ENCODE assay signal across 18 cellular contexts in genomic region chr6:158840465-158840864, GRCh38. TPM values are rescaled to one million over a fixed set of nuclear protein-coding genes. Genes with fewer than 3 reads are reported as not detected.
A peak's percentile ranks its signal among the peaks of the same experiment; 100 is the strongest.
DNase-seq lines count a peak whose midpoint lies in the region; ATAC-seq, FAIRE-seq and TF ChIP-seq lines count a peak whose summit lies in the region.
"Had no signal": no experiment of that assay in that cellular context is flagged by ENCODE, and none has a peak within 500 bp of the region (broad histone marks: within the 10 kb centered on the region; RNA-seq: fewer than 3 reads in every experiment).

No MANE protein-coding gene starts in this region.

- H3K56ac ChIP-seq in H1 (replicated peaks; ENCODE audit: insufficient read length, low read depth, low read length), result no peak overlapping the region

- H4K5ac ChIP-seq in H1 (ENCODE audit: insufficient read length, low read depth, low read length), result no peak overlapping the region

- TF ChIP-seq RAD21 in H1 (IDR thresholded peaks at IDR 0.05 in 1 of 2, conservative IDR thresholded peaks at IDR 0.05 in 1 of 2; ENCODE audit: low read depth in 2 of 2, low read length in 2 of 2), result no peak

- peaks cover 15% of the 10 kb centered on the region for H3K27me3 Mint-ChIP-seq in GM23338 (ENCODE audit: insufficient read depth, low read depth, poor library complexity)
- H3K27me3 Mint-ChIP-seq: CD4-positive, alpha-beta T cell had no signal

- H2AFZ ChIP-seq in GM23338 (peak overlapping the region; percentile 56; the same call in 1 of the 2 replicates), H1 (ENCODE audit: low read length) (no peak overlapping the region), hepatocyte (no peak overlapping the region)

- H2BK15ac ChIP-seq in H1 (ENCODE audit: low read length), result no peak overlapping the region

- no peak for TF ChIP-seq EP300 in H1 (IDR thresholded peaks at IDR 0.05; ENCODE audit: borderline replicate concordance in 1 of 2, low read depth in 2 of 2, low read length in 2 of 2)

- 0 out of 2 replicates have a peak, but pooled peaks cover 1% of the 10 kb centered on the region for H3K23me2 ChIP-seq in H1 (ENCODE audit: low read depth, low read length)

- no peak overlapping the region for H3K23ac ChIP-seq in H1 (ENCODE audit: insufficient read length)

- H3K36me3 Mint-ChIP-seq in GM23338 (ENCODE audit: low read depth), result 0 out of 3 replicates have a peak, but pooled peaks cover 3% of the 10 kb centered on the region

- peak overlapping the region; percentile 65 for H4K91ac ChIP-seq in H1 (replicated peaks; ENCODE audit: insufficient read length, low read length)

- H3K4me3 ChIP-seq in GM23338 (no peak overlapping the region), H1 (ENCODE audit: extremely low read depth in 1 of 4, insufficient read depth in 2 of 4, low read depth in 3 of 4, low read length in 4 of 4) (no peak overlapping the region), hepatocyte (no peak overlapping the region)

- H3K27ac Mint-ChIP-seq in GM23338, result no peak overlapping the region
- H3K27ac Mint-ChIP-seq: CD4-positive, alpha-beta T cell; HFFc6 had no signal

- H3K79me1 ChIP-seq in H1 (ENCODE audit: low read depth, low read length), result no peaks in the 10 kb centered on the region

- DNase-seq in GM23338 (ENCODE audit: low spot score), result no peak
- no peak for DNase-seq in H1 (ENCODE audit: low read depth in 1 of 2, low spot score in 2 of 2)
- DNase-seq in hepatocyte (ENCODE audit: low spot score), result no peak
- no peak for DNase-seq in NCI-H82 (lab: John Stamatoyannopoulos, UW)
- DNase-seq in GM13977 (ENCODE audit: low spot score), result no peak
- DNase-seq in HPDE6-E6E7 (ENCODE audit: extremely low spot score), result no peak
- DNase-seq in activated CD4-positive, CD25-positive, alpha-beta regulatory T cell treated with anti-CD3 and anti-CD28 coated beads, Interleukin-2, amount 50 U/mL, for 72 hours, result no peak
- DNase-seq: ACHN; BE2C; C1 segment of cervical spinal cord; CD4-positive, alpha-beta T cell; DMS79 treated with DMSO at 0.1 percent for 48 hours; GF-D8; HCEC 1CT; HFFc6 had no signal

- H2BK12ac ChIP-seq in H1 (ENCODE audit: low read depth, low read length), result no peak overlapping the region

- H2AK5ac ChIP-seq in H1 (ENCODE audit: low read depth, low read length), result no peak overlapping the region

- H3K14ac ChIP-seq in H1 (ENCODE audit: insufficient read length), result no peak overlapping the region

- H3K4me1 ChIP-seq in GM23338 (ENCODE audit: insufficient read depth) (peaks cover 5% of the 10 kb centered on the region), H1 (replicated peaks in 1 of 4; ENCODE audit: control insufficient read depth in 3 of 4, insufficient read depth in 4 of 4, low read length in 3 of 4) (peaks cover 2 to 9% (median 3%) of the 10 kb centered on the region in 4 experiments; a peak in 4 of 7 replicates), hepatocyte (ENCODE audit: insufficient read depth) (peaks cover 13% of the 10 kb centered on the region)

- H3K9ac ChIP-seq in H1 (replicated peaks in 1 of 4; ENCODE audit: extremely low read depth in 1 of 4, low read depth in 3 of 4, low read length in 3 of 4), result no peak overlapping the region

- no peak overlapping the region for H3K4me3 Mint-ChIP-seq in GM23338
- H3K4me3 Mint-ChIP-seq: CD4-positive, alpha-beta T cell; HFFc6 had no signal

- H3K4me1 Mint-ChIP-seq in GM23338, result peaks cover 11% of the 10 kb centered on the region

- FAIRE-seq in H1 (lab: Jason Lieb, UNC), result no peak
- FAIRE-seq: A204.1, GM19239, H54 had no signal

- no peak overlapping the region for H3K4ac ChIP-seq in H1 (replicated peaks; ENCODE audit: insufficient read length, low read depth, low read length)

- WGBS in H1 (ENCODE audit: extremely low coverage in 1 of 2, insufficient coverage in 1 of 2, insufficient read length in 1 of 2, insufficient replicate concordance in 2 of 2, low coverage in 1 of 2, low lambda C conversion rate in 2 of 2, missing lambda C conversion rate in 1 of 2), 2 experiments, result 82% methylated on average over 1 of the region's 1 CpG; no CpG with 5 or more reads in 1 of the 2 experiments
- WGBS in hepatocyte (ENCODE audit: low lambda C conversion rate, missing lambda C conversion rate), result 100% methylated on average over 1 of the region's 1 CpG

- POLR2A ChIA-PET in H1 (lab: Charles Lee; ENCODE audit: partially characterized antibody), result interaction anchor here (0.8 kb wide), 1 partner anchor 9 kb away, joined by 3 read pairs; no protein-coding TSS in a partner anchor

- no peak overlapping the region for H3K4me2 ChIP-seq in GM23338
- no peak overlapping the region for H3K4me2 ChIP-seq in H1 (ENCODE audit: insufficient read depth in 1 of 2, low read depth in 2 of 2, low read length in 2 of 2)
- H3K4me2 ChIP-seq in hepatocyte, result no peak overlapping the region

- ATAC-seq in GM23338, result no peak

- H4K20me1 ChIP-seq in GM23338 (replicated peaks; ENCODE audit: insufficient read depth) (no peaks in the 10 kb centered on the region), H1 (replicated peaks in 1 of 2; ENCODE audit: control insufficient read depth in 1 of 2, insufficient read depth in 2 of 2, low read length in 2 of 2) (no peaks in the 10 kb centered on the region), hepatocyte (ENCODE audit: insufficient read depth, poor library complexity, severe bottlenecking) (no peaks in the 10 kb centered on the region)

- CTCF ChIA-PET in H1 (lab: Charles Lee; ENCODE audit: partially characterized antibody), result interaction anchor here (0.7 to 1.4 kb wide), 2 partner anchors 21 to 126 kb away, joined by 4 to 5 read pairs; partner anchors contain the start of gene EZR

- H4K8ac ChIP-seq in H1 (ENCODE audit: extremely low read depth, insufficient read depth, low read length), result no peak overlapping the region

- H3K9me2 ChIP-seq in GM23338 (ENCODE audit: insufficient read depth), result no peaks in the 10 kb centered on the region
- no peaks in the 10 kb centered on the region for H3K9me2 ChIP-seq in hepatocyte (replicated peaks; ENCODE audit: insufficient read depth)

- no peak overlapping the region for H2BK20ac ChIP-seq in H1 (ENCODE audit: low read length)

- H3K79me2 ChIP-seq in GM23338 (replicated peaks; ENCODE audit: insufficient read depth) (no peaks in the 10 kb centered on the region), H1 (ENCODE audit: control insufficient read depth in 1 of 2, insufficient read depth in 2 of 2, low read length in 2 of 2) (no peaks in the 10 kb centered on the region), hepatocyte (no peaks in the 10 kb centered on the region)

- TF ChIP-seq CTCF in GM23338 (conservative IDR thresholded peaks at IDR 0.05; ENCODE audit: low read depth in 2 of 2) (no peak), H1 (IDR thresholded peaks at IDR 0.05; ENCODE audit: control extremely low read depth in 1 of 3, insufficient read depth in 1 of 3, low read depth in 1 of 3, low read length in 3 of 3) (no peak), hepatocyte (IDR thresholded peaks at IDR 0.05; ENCODE audit: poor library complexity) (no peak), GM13977 (IDR thresholded peaks at IDR 0.05; ENCODE audit: extremely low read depth, insufficient read depth, missing control alignments) (no peak)

- no peaks in the 10 kb centered on the region for H3K9me3 ChIP-seq in H1 (ENCODE audit: insufficient read depth in 2 of 2, low read depth in 1 of 2, low read length in 1 of 2)
- H3K9me3 ChIP-seq in hepatocyte (ENCODE audit: low read depth), result no peaks in the 10 kb centered on the region
- H3K9me3 ChIP-seq: BE2C had no signal

- in situ Hi-C loops in GM13977 (cut with MboI; ENCODE audit: low pct_unique_long_range_greater_than_20kb, low sequenced_read_pairs, unreplicated experiment), result no loop called here

- TF ChIP-seq POLR2A in H1 (IDR thresholded peaks at IDR 0.05; ENCODE audit: control extremely low read depth in 1 of 2, low read depth in 2 of 2, low read length in 2 of 2), result no peak

- no peak overlapping the region for H2BK120ac ChIP-seq in H1 (replicated peaks; ENCODE audit: low read depth, low read length)

- no peaks in the 10 kb centered on the region for H3K27me3 ChIP-seq in GM23338 (ENCODE audit: insufficient read depth)
- H3K27me3 ChIP-seq in H1 (replicated peaks in 1 of 4; ENCODE audit: control insufficient read depth in 3 of 4, extremely low read depth in 1 of 4, insufficient read depth in 3 of 4, low read length in 3 of 4), result no peaks in the 10 kb centered on the region; a peak in 1 of 7 replicates
- no peaks in the 10 kb centered on the region for H3K27me3 ChIP-seq in hepatocyte
- H3K27me3 ChIP-seq: BE2C had no signal

- H3K36me3 ChIP-seq in GM23338 (ENCODE audit: insufficient read depth), result no peaks in the 10 kb centered on the region
- H3K36me3 ChIP-seq in H1 (ENCODE audit: control insufficient read depth in 2 of 4, insufficient read depth in 4 of 4, low read length in 3 of 4), result no peaks in the 10 kb centered on the region
- H3K36me3 ChIP-seq in hepatocyte (replicated peaks; ENCODE audit: insufficient read depth, low read depth), result no peaks in the 10 kb centered on the region
- H3K36me3 ChIP-seq: BE2C had no signal

- no peaks in the 10 kb centered on the region for H3F3A ChIP-seq in GM23338 (replicated peaks; ENCODE audit: low read depth)

- no peak overlapping the region for H2BK5ac ChIP-seq in H1 (ENCODE audit: low read depth, low read length)

- no peaks in the 10 kb centered on the region for H3K9me3 Mint-ChIP-seq in GM23338
- H3K9me3 Mint-ChIP-seq: HFFc6 had no signal

- no peak overlapping the region for H3K18ac ChIP-seq in H1 (ENCODE audit: extremely low read depth, low read length)

- H3K27ac ChIP-seq in GM23338 (ENCODE audit: low read depth), result no peak overlapping the region
- no peak overlapping the region for H3K27ac ChIP-seq in H1 (ENCODE audit: low read depth, low read length)
- peak overlapping the region; percentile 57 for H3K27ac ChIP-seq in hepatocyte

TF ChIP-seq in GM23338, 12 proteins besides CTCF, POLR2A, EP300 and RAD21 (continues in another document):
- TF ChIP-seq STAT1 (IDR thresholded peaks at IDR 0.05; ENCODE audit: unreplicated experiment), result no peak
- TF ChIP-seq CREB1 (CRISPR knock-in tag; IDR thresholded peaks at IDR 0.05; ENCODE audit: low read depth), result no peak

TF ChIP-seq in H1, 55 proteins besides CTCF, POLR2A, EP300 and RAD21 (continues in another document):
- no peak for TF ChIP-seq RNF2 (IDR thresholded peaks at IDR 0.05; ENCODE audit: borderline replicate concordance, low read depth, low read length, missing control alignments, poor library complexity, severe bottlenecking)

RNA-seq across cellular contexts. Expression of gene EZR, which starts 21.3 kb away (rescaled TPM):
- total RNA-seq in GM23338 (2014; rRNA removed; shearing (Covaris generic)), result 208 and 209 TPM in 2 replicates
- polyA plus RNA-seq in GM23338 (2016; fragmentation: Nextera tagmentation; extraction: Ambion mirVana), result 188 and 199 TPM in 2 replicates
- 286 and 287 TPM in 2 replicates for total RNA-seq in H1 (2021; fragmentation: NEBNext Ultra II Directional; extraction: Animal tissue kit (Norgen Biotek cat#: 25700))
- polyA plus RNA-seq in H1 (2011; rRNA removed), result 122 and 138 TPM in 2 replicates
- polyA plus RNA-seq in H1 (2011; cell fraction: cytosol; rRNA removed), result 180 TPM
- 214 TPM for polyA plus RNA-seq in H1 (2011; cell fraction: nucleus; rRNA removed)
- 182 to 212 TPM (median 197 TPM) in 4 replicates for polyA plus RNA-seq in H1 (2012, experiment 1 of 2)
- polyA plus RNA-seq in H1 (2012, experiment 2 of 2), result 94.1 TPM
- 180 TPM for polyA plus RNA-seq in H1 (2013, experiment 1 of 2)
- 182 TPM for polyA plus RNA-seq in H1 (2013, experiment 2 of 2)
- polyA minus RNA-seq in H1 (2011; rRNA and poly(A)+ RNA removed), result 153 and 157 TPM in 2 replicates
- polyA minus RNA-seq in H1 (2011; cell fraction: cytosol; rRNA and poly(A)+ RNA removed), result 91.7 TPM
- polyA minus RNA-seq in H1 (2011; cell fraction: nucleus; rRNA and poly(A)+ RNA removed), result 77.4 TPM
- total RNA-seq in hepatocyte, result 395 and 399 TPM in 2 replicates
- polyA plus RNA-seq in hepatocyte, result 616 and 623 TPM in 2 replicates
